Comparison of ENCODE assay signal across 1 cellular context in the genomic region with DNA sequence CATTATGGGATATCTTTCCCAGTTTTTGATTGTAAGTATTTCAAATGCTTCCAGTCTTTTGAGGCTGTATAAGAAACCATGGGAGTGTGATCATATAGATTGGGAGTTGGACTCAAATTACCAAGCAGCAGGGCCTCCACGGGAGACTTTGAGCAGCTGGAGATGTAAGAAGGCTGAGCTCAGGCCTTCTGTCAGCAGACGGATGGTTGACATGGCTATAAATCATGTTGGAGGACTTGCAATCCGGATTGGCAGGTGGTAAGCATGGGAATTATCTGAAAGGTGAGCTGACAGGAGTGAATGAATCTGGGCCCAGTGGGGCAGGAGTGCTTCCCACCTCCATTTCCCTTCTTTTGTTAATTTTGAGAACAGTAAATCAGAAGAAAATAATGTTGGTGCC.
TF ChIP-seq lines count a peak whose summit lies in the region.

No MANE protein-coding gene starts in this region.

TF ChIP-seq in H1, 55 proteins besides CTCF, POLR2A, EP300 and RAD21:
- no peak for TF ChIP-seq FOSL1 (IDR thresholded peaks at IDR 0.05; ENCODE audit: insufficient read depth, low read depth, low read length)
- no peak for TF ChIP-seq SUZ12 (IDR thresholded peaks at IDR 0.05; ENCODE audit: low read length)
- TF ChIP-seq JUN (IDR thresholded peaks at IDR 0.05; ENCODE audit: low read depth, low read length): no peak
- no peak for TF ChIP-seq KDM5A (IDR thresholded peaks at IDR 0.05; ENCODE audit: low read length)
- no peak for TF ChIP-seq ZNF274 (IDR thresholded peaks at IDR 0.05; ENCODE audit: borderline replicate concordance, extremely low read depth, low read length)
- TF ChIP-seq SRF (IDR thresholded peaks at IDR 0.05; ENCODE audit: low read depth, low read length): no peak
- no peak for TF ChIP-seq YY1 (IDR thresholded peaks at IDR 0.05; ENCODE audit: low read depth, low read length)
- TF ChIP-seq KDM4A (IDR thresholded peaks at IDR 0.05; ENCODE audit: low read depth, low read length, severe bottlenecking): no peak
- TF ChIP-seq CREB1 (IDR thresholded peaks at IDR 0.05): no peak
- TF ChIP-seq MAFK (IDR thresholded peaks at IDR 0.05; ENCODE audit: low read depth, low read length): no peak
